In the genomic region with DNA sequence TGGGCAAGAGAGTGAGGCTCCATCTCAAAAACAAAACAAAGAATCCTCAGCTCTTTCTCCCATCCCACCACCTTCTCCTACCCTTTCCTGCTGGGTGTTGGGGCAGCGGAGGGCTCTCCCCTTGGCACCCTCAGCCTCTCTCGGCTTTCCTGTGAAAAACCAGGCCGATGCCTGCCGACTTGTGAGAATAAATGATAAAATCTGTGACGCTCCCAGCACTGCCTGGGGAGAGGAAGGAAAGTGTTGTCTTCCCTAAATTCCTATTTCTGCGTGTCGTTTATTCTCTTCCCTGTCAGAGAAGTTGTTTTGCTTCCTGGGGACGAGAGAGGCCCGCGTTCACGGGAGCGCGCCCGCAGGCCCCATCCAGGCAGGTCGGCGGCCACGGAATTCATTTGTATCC, we compare ENCODE assay signal across 20 cellular contexts. TPM values are rescaled to one million over a fixed set of nuclear protein-coding genes. Genes with fewer than 3 reads are reported as not detected.
DNase-seq lines count a peak whose midpoint lies in the region; ATAC-seq, FAIRE-seq and TF ChIP-seq lines count a peak whose summit lies in the region.
"Had no signal": no experiment of that assay in that cellular context is flagged by ENCODE, and none has a peak within 500 bp of the region (broad histone marks: within the 10 kb centered on the region; RNA-seq: fewer than 3 reads in every experiment).

No MANE protein-coding gene starts in this region.

- H2BK5ac ChIP-seq in mesendoderm (ENCODE audit: low read length) = no peak overlapping the region

- CTCF ChIA-PET in K562 (lab: Yijun Ruan, JAX; ENCODE audit: low intra/inter-chr PET ratio) = interaction anchor here (0.6 kb wide), 1 partner anchor 74 kb away, joined by 3 read pairs; no protein-coding TSS in a partner anchor

- H3K9ac ChIP-seq in K562 (ENCODE audit: insufficient read depth in 1 of 2, low read depth in 2 of 2, low read length in 2 of 2) (peak overlapping the region in 1 of 2 experiments; percentile 67; a peak in 1 of 4 replicates), mesendoderm (ENCODE audit: low read length) (no peak overlapping the region)

- POLR2A ChIA-PET in K562 (lab: Yijun Ruan, JAX) = interaction anchor here (0.6 kb wide), 1 partner anchor 163 kb away, joined by 3 read pairs; no protein-coding TSS in a partner anchor

- H2BK15ac ChIP-seq in mesendoderm (replicated peaks; ENCODE audit: low read depth) = no peak overlapping the region

- no peak overlapping the region for H2BK120ac ChIP-seq in mesendoderm (ENCODE audit: low read depth, low read length)

- intact Hi-C loops in CD14-positive monocyte (cut with micrococcal nuclease) = no loop called here
- intact Hi-C loops in K562 (cut with micrococcal nuclease) = no loop called here
- intact Hi-C loops in head of caudate nucleus (cut with DNase I) = no loop called here

- H3K56ac ChIP-seq in mesendoderm (ENCODE audit: low read length) = peak overlapping the region; percentile 25

- H3K18ac ChIP-seq in mesendoderm (ENCODE audit: low read length) = no peak overlapping the region

- H3K9me3 ChIP-seq in K562 (replicated peaks; ENCODE audit: control insufficient read depth, insufficient read depth, low read depth, low read length) = no peaks in the 10 kb centered on the region

- H3K36me3 Mint-ChIP-seq in CD14-positive monocyte = peaks cover 24 to 52% of the 10 kb centered on the region in 2 donors
- H3K36me3 Mint-ChIP-seq in stimulated activated naive B cell treated with anti-CD40 and anti-IgM and Interleukin-4, amounts not matched to agents 10 μg/mL and 1 μg/mL and 100 μg/mL, for 72 hours = peaks cover 44 to 73% of the 10 kb centered on the region in 2 donors
- H3K36me3 Mint-ChIP-seq: CD8-positive, alpha-beta memory T cell had no signal

- TF ChIP-seq CTCF in CD14-positive monocyte (IDR thresholded peaks at IDR 0.05) = no peak
- no peak for TF ChIP-seq CTCF in K562 (IDR thresholded peaks at IDR 0.05 in 2 of 3, conservative IDR thresholded peaks at IDR 0.05 in 1 of 3; ENCODE audit: insufficient read depth in 2 of 3, low read depth in 1 of 3, low read length in 3 of 3)

- H3K4ac ChIP-seq in mesendoderm (ENCODE audit: low read depth, low read length) = no peak overlapping the region

- H3K4me1 ChIP-seq in K562 (replicated peaks in 1 of 2; ENCODE audit: control insufficient read depth in 2 of 2, insufficient read depth in 2 of 2, low read length in 2 of 2) (peaks cover 20 to 27% of the 10 kb centered on the region in 2 experiments), mesendoderm (ENCODE audit: control insufficient read depth, low read depth, low read length) (no peaks in the 10 kb centered on the region)

- no peak overlapping the region for H4K5ac ChIP-seq in mesendoderm (ENCODE audit: low read length)

- in situ Hi-C loops in K562 (cut with MboI) = no loop called here

- WGBS in K562 (ENCODE audit: insufficient coverage, low coverage, missing lambda C conversion rate) = 18% methylated on average over 17 of the region's 17 CpGs
- no CpG with 5 or more reads among the region's 17 CpGs for WGBS in mesendoderm (ENCODE audit: extremely low coverage, insufficient coverage, low lambda C conversion rate)

- no peak for TF ChIP-seq RAD21 in K562 (CRISPR knock-in tag; conservative IDR thresholded peaks at IDR 0.05 in 1 of 2, IDR thresholded peaks at IDR 0.05 in 1 of 2)

- H3K23ac ChIP-seq in mesendoderm (ENCODE audit: low read length) = peak overlapping the region; percentile 24

- no peak overlapping the region for H2AK5ac ChIP-seq in mesendoderm (ENCODE audit: low read length)

- ATAC-seq in K562 = no peak
- ATAC-seq in stimulated activated naive B cell treated with anti-CD40 and anti-IgM and Interleukin-4, amounts not matched to agents 10 μg/mL and 1 μg/mL and 100 μg/mL, for 72 hours (replicated peaks) = no peak
- ATAC-seq: SK-N-SH treated with all-trans-retinoic acid at 6 μM for 48 hours had no signal

- peaks cover 14% of the 10 kb centered on the region for H3K79me1 ChIP-seq in mesendoderm (ENCODE audit: low read length)

- H3K4me2 ChIP-seq in K562 (ENCODE audit: insufficient read depth, low read length) (peak overlapping the region; percentile 74), mesendoderm (ENCODE audit: low read length) (no peak overlapping the region)
- H3K4me2 ChIP-seq: PC-9 had no signal

- H3K9me3 Mint-ChIP-seq in CD14-positive monocyte = no peaks in the 10 kb centered on the region
- H3K9me3 Mint-ChIP-seq in stimulated activated naive B cell treated with anti-CD40 and anti-IgM and Interleukin-4, amounts not matched to agents 10 μg/mL and 1 μg/mL and 100 μg/mL, for 72 hours = peaks cover 0 to 1% of the 10 kb centered on the region in 2 donors
- H3K9me3 Mint-ChIP-seq: CD8-positive, alpha-beta memory T cell; HFFc6 had no signal

- no peaks in the 10 kb centered on the region for H3K36me3 ChIP-seq in K562 (ENCODE audit: control insufficient read depth, insufficient read depth, low read length)
- no peaks in the 10 kb centered on the region for H3K36me3 ChIP-seq in mesendoderm (ENCODE audit: control insufficient read depth, insufficient read depth, low read length)

- H3K27ac ChIP-seq in K562 (ENCODE audit: extremely low read depth, low read depth, low read length) (0 out of 3 replicates have a peak overlapping the region, but pooled peaks have one; percentile 8), mesendoderm (ENCODE audit: low read depth, low read length) (no peak overlapping the region)
- H3K27ac ChIP-seq: PC-9 had no signal

- H4K8ac ChIP-seq in mesendoderm (ENCODE audit: low read depth, low read length) = no peak overlapping the region

- H3K27ac Mint-ChIP-seq in CD14-positive monocyte = peak overlapping the region in 6 of 7 donors; percentile 72 to 80 (median 76)
- H3K27ac Mint-ChIP-seq in stimulated activated naive B cell treated with anti-CD40 and anti-IgM and Interleukin-4, amounts not matched to agents 10 μg/mL and 1 μg/mL and 100 μg/mL, for 72 hours = peak overlapping the region; percentile 33

- H3K27me3 Mint-ChIP-seq in CD14-positive monocyte (ENCODE audit: low read depth in 3 of 3) = peaks cover 0 to 3% (median 1%) of the 10 kb centered on the region in 3 donors
- no peaks in the 10 kb centered on the region for H3K27me3 Mint-ChIP-seq in stimulated activated naive B cell treated with anti-CD40 and anti-IgM and Interleukin-4, amounts not matched to agents 10 μg/mL and 1 μg/mL and 100 μg/mL, for 72 hours
- H3K27me3 Mint-ChIP-seq: B cell; CD8-positive, alpha-beta memory T cell had no signal

- H4K20me1 ChIP-seq in K562 (replicated peaks; ENCODE audit: control insufficient read depth, insufficient read depth, low read length) = peaks cover 9% of the 10 kb centered on the region; the same call in 1 of the 2 replicates

- no peaks in the 10 kb centered on the region for H3K9me1 ChIP-seq in K562 (ENCODE audit: control insufficient read depth, insufficient read depth, low read length)

- no peak for DNase-seq in CD14-positive monocyte (ENCODE audit: low spot score)
- no peak for DNase-seq in K562 (ENCODE audit: extremely low read depth in 1 of 4, low spot score in 3 of 4)
- DNase-seq in mesendoderm = peak; percentile 52
- no peak for DNase-seq in stimulated activated naive B cell treated with anti-CD40 and anti-IgM and Interleukin-4, amounts not matched to agents 10 μg/mL and 1 μg/mL and 100 μg/mL, for 72 hours
- DNase-seq in DMS79 treated with DMSO at 0.1 percent for 48 hours (lab: John Stamatoyannopoulos, UW) = no peak
- no peak for DNase-seq in head of caudate nucleus
- no peak for DNase-seq in NCI-H2196 (lab: John Stamatoyannopoulos, UW; ENCODE audit: unreplicated experiment)
- DNase-seq in NCI-H2227 treated with DMSO at 0.1 percent for 48 hours (lab: John Stamatoyannopoulos, UW) = no peak
- DNase-seq: CD8-positive, alpha-beta memory T cell; EL; GOT3; HFFc6; NCI-H1436; NCI-H2081 treated with DMSO at 0.1 percent for 48 hours; NCI-H345; NCI-H748 treated with DMSO at 0.1 percent for 48 hours; Right ventricle myocardium superior had no signal

- no TSS peak for BruUV-seq in K562 (replicated peaks; lab: Mats Ljungman, UMichigan)

- H3K79me2 ChIP-seq in K562 (ENCODE audit: control insufficient read depth, insufficient read depth, low read length) (peaks cover 6% of the 10 kb centered on the region; the same call in 1 of the 3 replicates), mesendoderm (ENCODE audit: control insufficient read depth, insufficient read depth, low read length) (no peaks in the 10 kb centered on the region)

- H2AFZ ChIP-seq in K562 (ENCODE audit: low read depth, low read length) = peak overlapping the region; percentile 53; the same call in 1 of the 2 replicates
- H2AFZ ChIP-seq: PC-9 had no signal

- no peak for TF ChIP-seq EP300 in K562 (IDR thresholded peaks at IDR 0.05; ENCODE audit: low read length)

- no peak overlapping the region for H3K4me3 ChIP-seq in K562
- H3K4me3 ChIP-seq in mesendoderm (ENCODE audit: low read length) = no peak overlapping the region
- H3K4me3 ChIP-seq: PC-9 had no signal

- H3K4me3 Mint-ChIP-seq in CD14-positive monocyte = no peak overlapping the region
- H3K4me3 Mint-ChIP-seq in stimulated activated naive B cell treated with anti-CD40 and anti-IgM and Interleukin-4, amounts not matched to agents 10 μg/mL and 1 μg/mL and 100 μg/mL, for 72 hours = no peak overlapping the region
- H3K4me3 Mint-ChIP-seq: B cell; CD8-positive, alpha-beta memory T cell; HFFc6 had no signal

- TF ChIP-seq POLR2A in K562 (conservative IDR thresholded peaks at IDR 0.05) = no peak

- H3K4me1 Mint-ChIP-seq in CD14-positive monocyte = peaks cover 86% of the 10 kb centered on the region
- H3K4me1 Mint-ChIP-seq in stimulated activated naive B cell treated with anti-CD40 and anti-IgM and Interleukin-4, amounts not matched to agents 10 μg/mL and 1 μg/mL and 100 μg/mL, for 72 hours = peaks cover 56 to 93% of the 10 kb centered on the region in 2 donors

- peaks cover 0 to 6% of the 10 kb centered on the region in 2 experiments; a peak in 1 of 5 replicates for H3K27me3 ChIP-seq in K562 (ENCODE audit: control insufficient read depth in 2 of 2, insufficient read depth in 2 of 2, low read length in 2 of 2)
- H3K27me3 ChIP-seq in mesendoderm (ENCODE audit: insufficient read depth, low read length, poor library complexity) = no peaks in the 10 kb centered on the region

- no peak for FAIRE-seq in K562 (lab: Jason Lieb, UNC)

RNA-seq across cellular contexts. Expression of a gene that starts 19.7 kb away (rescaled TPM):
- polyA plus RNA-seq in CD14-positive monocyte (10 to 100 TPM; 26.1 to 35.8 TPM), K562 (2011; rRNA removed) (12.1 and 27.8 TPM in 2 replicates), K562 (2014; fragmentation: Illumina TruSeq; extraction: Trizol) (12.5 and 12.9 TPM in 2 replicates), K562 (2014; fragmentation: Nextera tagmentation; extraction: Ambion mirVana) (1 to 10 TPM; 3.1 to 3.5 TPM), K562 (2014; rRNA removed) (9.5 and 13.1 TPM in 2 replicates)
- 11.0 and 26.4 TPM in 2 replicates for total RNA-seq in K562 (2011; cell fraction: chromatin; rRNA removed; ENCODE audit: low replicate concordance)
- 6.4 and 7.7 TPM in 2 replicates for total RNA-seq in K562 (2011; cell fraction: nucleolus; rRNA removed)
- total RNA-seq in K562 (2011; cell fraction: nucleoplasm; rRNA removed) = 8.4 and 9.9 TPM in 2 replicates
- total RNA-seq in K562 (2014; rRNA removed) (8.0 and 11.4 TPM in 2 replicates), K562 (2014; rRNA removed; fragmentation: Illumina TruSeq; extraction: Trizol) (6.1 and 6.9 TPM in 2 replicates), K562 (2015; rRNA removed; fragmentation: Illumina TruSeq; extraction: Trizol) (7.9 and 8.4 TPM in 2 replicates), K562 (2021) (19.0 and 19.7 TPM in 2 replicates)
- 20.4 and 25.6 TPM in 2 replicates for polyA plus RNA-seq in K562 (2011; cell fraction: cytosol; rRNA removed)
- 13.6 and 24.6 TPM in 2 replicates for polyA plus RNA-seq in K562 (2011; cell fraction: nucleus; rRNA removed)
- 8.5 and 12.5 TPM in 2 replicates for polyA plus RNA-seq in K562 (2012)
- polyA minus RNA-seq in K562 (2011; rRNA and poly(A)+ RNA removed) = 24.9 and 49.3 TPM in 2 replicates
- polyA minus RNA-seq in K562 (2011; cell fraction: cytosol; rRNA and poly(A)+ RNA removed) = 10.0 and 18.9 TPM in 2 replicates
- polyA minus RNA-seq in K562 (2011; cell fraction: nucleus; rRNA and poly(A)+ RNA removed) = 4.8 and 27.3 TPM in 2 replicates
- 12.8 TPM for polyA plus RNA-seq in mesendoderm (2013, experiment 1 of 2)
- 13.7 TPM for polyA plus RNA-seq in mesendoderm (2013, experiment 2 of 2)
